In genomic region chr11:13008625-13009475, GRCh38 we compare ENCODE assay signal across 1 cellular context.
TF ChIP-seq lines count a peak whose summit lies in the region.

RASSF10 (plus strand) TSS chr11:13009316; CDS start chr11:13009577, 261 bp downstream.

TF ChIP-seq in GM12878, 131 proteins besides CTCF, POLR2A, EP300 and RAD21 (continued from another document):
- TF ChIP-seq, protein P1, sequence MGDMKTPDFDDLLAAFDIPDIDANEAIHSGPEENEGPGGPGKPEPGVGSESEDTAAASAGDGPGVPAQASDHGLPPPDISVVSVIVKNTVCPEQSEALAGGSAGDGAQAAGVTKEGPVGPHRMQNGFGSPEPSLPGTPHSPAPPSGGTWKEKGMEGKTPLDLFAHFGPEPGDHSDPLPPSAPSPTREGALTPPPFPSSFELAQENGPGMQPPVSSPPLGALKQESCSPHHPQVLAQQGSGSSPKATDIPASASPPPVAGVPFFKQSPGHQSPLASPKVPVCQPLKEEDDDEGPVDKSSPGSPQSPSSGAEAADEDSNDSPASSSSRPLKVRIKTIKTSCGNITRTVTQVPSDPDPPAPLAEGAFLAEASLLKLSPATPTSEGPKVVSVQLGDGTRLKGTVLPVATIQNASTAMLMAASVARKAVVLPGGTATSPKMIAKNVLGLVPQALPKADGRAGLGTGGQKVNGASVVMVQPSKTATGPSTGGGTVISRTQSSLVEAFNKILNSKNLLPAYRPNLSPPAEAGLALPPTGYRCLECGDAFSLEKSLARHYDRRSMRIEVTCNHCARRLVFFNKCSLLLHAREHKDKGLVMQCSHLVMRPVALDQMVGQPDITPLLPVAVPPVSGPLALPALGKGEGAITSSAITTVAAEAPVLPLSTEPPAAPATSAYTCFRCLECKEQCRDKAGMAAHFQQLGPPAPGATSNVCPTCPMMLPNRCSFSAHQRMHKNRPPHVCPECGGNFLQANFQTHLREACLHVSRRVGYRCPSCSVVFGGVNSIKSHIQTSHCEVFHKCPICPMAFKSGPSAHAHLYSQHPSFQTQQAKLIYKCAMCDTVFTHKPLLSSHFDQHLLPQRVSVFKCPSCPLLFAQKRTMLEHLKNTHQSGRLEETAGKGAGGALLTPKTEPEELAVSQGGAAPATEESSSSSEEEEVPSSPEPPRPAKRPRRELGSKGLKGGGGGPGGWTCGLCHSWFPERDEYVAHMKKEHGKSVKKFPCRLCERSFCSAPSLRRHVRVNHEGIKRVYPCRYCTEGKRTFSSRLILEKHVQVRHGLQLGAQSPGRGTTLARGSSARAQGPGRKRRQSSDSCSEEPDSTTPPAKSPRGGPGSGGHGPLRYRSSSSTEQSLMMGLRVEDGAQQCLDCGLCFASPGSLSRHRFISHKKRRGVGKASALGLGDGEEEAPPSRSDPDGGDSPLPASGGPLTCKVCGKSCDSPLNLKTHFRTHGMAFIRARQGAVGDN (IDR thresholded peaks at IDR 0.05) = peak; percentile 12; the same call in 1 of the 2 replicates
- TF ChIP-seq EED (IDR thresholded peaks at IDR 0.05; ENCODE audit: low read depth) = no peak
